ENCODE assay signal across 11 cellular contexts in the genomic region with DNA sequence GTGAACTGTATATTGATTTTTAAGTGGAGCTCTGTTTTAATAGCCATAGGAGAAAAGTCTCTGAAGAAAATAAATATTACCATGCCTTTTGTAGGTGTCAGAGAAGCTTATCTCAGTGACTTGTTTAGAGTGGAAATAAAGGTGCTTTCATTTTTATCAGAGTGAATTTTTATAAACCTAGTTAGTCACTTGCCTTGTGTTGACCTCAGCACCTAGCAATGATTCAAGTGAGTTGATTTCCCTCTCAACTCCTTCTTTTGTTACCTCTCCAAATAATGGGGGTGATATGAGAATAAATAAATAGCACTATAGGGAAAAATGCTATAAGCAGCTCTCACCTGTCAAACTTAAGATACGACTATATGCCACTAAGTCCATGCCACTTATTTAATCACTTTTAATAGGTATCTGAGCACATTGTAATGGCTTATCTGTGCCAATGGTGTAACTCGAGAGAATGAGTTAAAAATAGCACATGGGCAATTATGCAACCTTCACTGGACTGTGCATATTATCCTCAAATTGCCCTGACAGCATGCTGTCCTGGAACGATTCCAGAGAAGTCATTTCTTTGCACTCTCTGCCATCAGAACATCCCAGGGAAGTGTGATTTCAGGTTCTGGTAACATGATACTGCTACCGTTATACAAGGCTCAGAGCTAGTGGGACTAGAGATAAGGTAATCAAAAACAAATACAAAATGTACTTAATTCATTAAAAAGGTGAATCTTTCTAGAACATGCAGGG.
DNase-seq lines count a peak whose midpoint lies in the region; ATAC-seq and FAIRE-seq lines count a peak whose summit lies in the region.
"Had no signal": no experiment of that assay in that cellular context is flagged by ENCODE, and none has a peak within 500 bp of the region (broad histone marks: within the 10 kb centered on the region; RNA-seq: fewer than 3 reads in every experiment).

No MANE protein-coding gene starts in this region.

- peak; percentile 39 for DNase-seq in COLO668 (lab: John Stamatoyannopoulos, UW; ENCODE audit: unreplicated experiment)
- peak; percentile 5 for DNase-seq in NCI-H1048 (lab: John Stamatoyannopoulos, UW)
- DNase-seq in RCC 7860 (ENCODE audit: low spot score): peak; percentile 30
- DNase-seq in right cardiac atrium: no peak
- DNase-seq in GM19238 (ENCODE audit: insufficient read length, low spot score): no peak
- DNase-seq in head of caudate nucleus: no peak
- DNase-seq: CD4-positive, CD25-positive, alpha-beta regulatory T cell; MM.1S; stimulated activated naive B cell treated with anti-CD40 and anti-IgM and Interleukin-4, amounts not matched to agents 10 μg/mL and 1 μg/mL and 100 μg/mL, for 72 hours had no signal

- H3K4me1 ChIP-seq in right cardiac atrium (ENCODE audit: control insufficient read depth, insufficient read depth, low read length): no peaks in the 10 kb centered on the region

- H3K27ac ChIP-seq in right cardiac atrium (ENCODE audit: low read length): no peak overlapping the region

- no peaks in the 10 kb centered on the region for H3K27me3 ChIP-seq in right cardiac atrium (ENCODE audit: control insufficient read depth, insufficient read depth)

- intact Hi-C loops in right cardiac atrium (cut with DNase I): no loop called here
- intact Hi-C loops in head of caudate nucleus (cut with DNase I): no loop called here

- no peaks in the 10 kb centered on the region for H3K9me3 ChIP-seq in right cardiac atrium (ENCODE audit: control insufficient read depth, low read length)

- ATAC-seq in right cardiac atrium (peak; percentile 77 to 95), GM19395 (IDR thresholded peaks at IDR 0.05; ENCODE audit: unreplicated experiment) (no peak), GM21381 (IDR thresholded peaks at IDR 0.05; ENCODE audit: unreplicated experiment) (no peak)
- ATAC-seq: stimulated activated naive B cell treated with anti-CD40 and anti-IgM and Interleukin-4, amounts not matched to agents 10 μg/mL and 1 μg/mL and 100 μg/mL, for 72 hours had no signal

- H3K4me3 ChIP-seq in right cardiac atrium (ENCODE audit: low read length): no peak overlapping the region

- 23% methylated on average over 4 of the region's 4 CpGs for WGBS in right cardiac atrium

- FAIRE-seq in RCC 7860 (lab: Jason Lieb, UNC): peak; percentile 73

Comparison
In these comparisons a context has a peak if more than half of its experiments do, and no peak if none do; other contexts are left out.
1. DNase-seq: peak in COLO668 (single experiment), NCI-H1048 (single experiment) and RCC 7860 (single experiment); none in right cardiac atrium (0 of 3), GM19238 (single experiment) and head of caudate nucleus (0 of 42).
2. ATAC-seq: peak in right cardiac atrium (2 of 2); none in GM19395 (single experiment) and GM21381 (single experiment).